Comparison of ENCODE assay signal across 1 cellular context in genomic region chr17:57955183-57955952, GRCh38.
TF ChIP-seq lines count a peak whose summit lies in the region.

TSS of gene CUEDC1 (minus strand) at chr17:57955412. CDS start at chr17:57885564, 69,848 bp downstream.

TF ChIP-seq in HepG2, 621 proteins besides CTCF, POLR2A, EP300 and RAD21 (continued from another document and continues in another):
- 0 out of 2 replicates have a peak, but pooled peaks have one; percentile 5 for TF ChIP-seq NFAT5 (CRISPR knock-in tag; IDR thresholded peaks at IDR 0.05)
- TF ChIP-seq ZNF329 (CRISPR knock-in tag; IDR thresholded peaks at IDR 0.05; ENCODE audit: low read depth) = no peak
- 0 out of 2 replicates have a peak, but pooled peaks have one; percentile 29 for TF ChIP-seq ZNF788 (CRISPR knock-in tag; IDR thresholded peaks at IDR 0.05; ENCODE audit: borderline replicate concordance)
- TF ChIP-seq ZBTB2 (CRISPR knock-in tag; IDR thresholded peaks at IDR 0.05; ENCODE audit: low read depth) = peak; percentile 69; the same call in 1 of the 2 replicates
- no peak for TF ChIP-seq XRCC5 (optimal IDR thresholded peaks at IDR 0.05; ENCODE audit: low read length)
- no peak for TF ChIP-seq SALL1 (CRISPR knock-in tag; IDR thresholded peaks at IDR 0.05)
- TF ChIP-seq GABPB1 (CRISPR knock-in tag; IDR thresholded peaks at IDR 0.05) = no peak
- peak; percentile 21; the same call in 1 of the 2 replicates for TF ChIP-seq ELF3 (CRISPR knock-in tag; IDR thresholded peaks at IDR 0.05)
- peak; percentile 44; the same call in 1 of the 2 replicates for TF ChIP-seq SIN3A (IDR thresholded peaks at IDR 0.05; ENCODE audit: borderline replicate concordance, low read depth, low read length)
- TF ChIP-seq ZNF503 (CRISPR knock-in tag; IDR thresholded peaks at IDR 0.05) = no peak
- TF ChIP-seq HOXA3 (CRISPR knock-in tag; IDR thresholded peaks at IDR 0.05) = peak; percentile 43; the same call in 1 of the 2 replicates
- TF ChIP-seq ZFP91 (CRISPR knock-in tag; IDR thresholded peaks at IDR 0.05; ENCODE audit: borderline replicate concordance) = no peak
- peak; percentile 22 for TF ChIP-seq ASH2L (IDR thresholded peaks at IDR 0.05; ENCODE audit: insufficient read length, low read depth, low read length)
- 0 out of 2 replicates have a peak, but pooled peaks have one; percentile 10 for TF ChIP-seq ARID5B (CRISPR knock-in tag; IDR thresholded peaks at IDR 0.05)
- no peak for TF ChIP-seq SP1 (IDR thresholded peaks at IDR 0.05)
- peak; percentile 50 for TF ChIP-seq SP1 (CRISPR knock-in tag; IDR thresholded peaks at IDR 0.05)
- 0 out of 2 replicates have a peak, but pooled peaks have one; percentile 54 for TF ChIP-seq ZNF563 (CRISPR knock-in tag; IDR thresholded peaks at IDR 0.05)
- no peak for TF ChIP-seq HOXA9 (CRISPR knock-in tag; IDR thresholded peaks at IDR 0.05; ENCODE audit: borderline replicate concordance)
- 0 out of 2 replicates have a peak, but pooled peaks have one; percentile 26 for TF ChIP-seq ZNF318 (CRISPR knock-in tag; IDR thresholded peaks at IDR 0.05)
- TF ChIP-seq PPARG (CRISPR knock-in tag; conservative IDR thresholded peaks at IDR 0.05) = no peak
- no peak for TF ChIP-seq JUNB (CRISPR knock-in tag; IDR thresholded peaks at IDR 0.05; ENCODE audit: borderline replicate concordance)
- peak; percentile 37; the same call in 1 of the 2 replicates for TF ChIP-seq KMT2B (CRISPR knock-in tag; IDR thresholded peaks at IDR 0.05)
- peak; percentile 34 for TF ChIP-seq STAG1 (CRISPR knock-in tag; IDR thresholded peaks at IDR 0.05)
- 0 out of 2 replicates have a peak, but pooled peaks have one; percentile 21 for TF ChIP-seq THAP9 (CRISPR knock-in tag; IDR thresholded peaks at IDR 0.05; ENCODE audit: borderline replicate concordance)
- no peak for TF ChIP-seq REPIN1 (CRISPR knock-in tag; IDR thresholded peaks at IDR 0.05; ENCODE audit: borderline replicate concordance, low read depth)
